ENCODE assay signal across 8 cellular contexts in genomic region chr9:137253717-137254623, GRCh38. TPM values are rescaled to one million over a fixed set of nuclear protein-coding genes. Genes with fewer than 3 reads are reported as not detected.
DNase-seq lines count a peak whose midpoint lies in the region; ATAC-seq, FAIRE-seq and TF ChIP-seq lines count a peak whose summit lies in the region.

No MANE protein-coding gene starts in this region.

- no peak for TF ChIP-seq POLR2A in adrenal gland (IDR thresholded peaks at IDR 0.05)
- TF ChIP-seq POLR2A in HepG2 (IDR thresholded peaks at IDR 0.05; ENCODE audit: insufficient read depth in 1 of 2, low read depth in 2 of 2, low read length in 2 of 2), result no peak

- no peak for TF ChIP-seq RAD21 in HepG2 (CRISPR knock-in tag; IDR thresholded peaks at IDR 0.05)

- no peak overlapping the region for H2AFZ ChIP-seq in HepG2 (ENCODE audit: low read length)

- POLR2A ChIA-PET in activated CD4-positive, alpha-beta T cell treated with anti-CD3 and anti-CD28 coated beads, Interleukin-2, amount 10 ng/mL, durations not matched to agents 7 days and 5 days (lab: Charles Lee), result interaction anchor here (1.0 to 1.4 kb wide), 3 partner anchors 12 to 13 kb away, joined by 4 to 6 read pairs (median 5); partner anchors contain the start of gene TUBB4B
- POLR2A ChIA-PET in HepG2 (lab: Yijun Ruan, JAX), result interaction anchor here (0.8 to 14.2 kb wide), 18 partner anchors 11 to 198 kb away, joined by 3 to 317 read pairs (median 4); partner anchors contain the start of genes ANAPC2, ENTPD8, EXD3 and NOXA1

- no peaks in the 10 kb centered on the region for H3K27me3 Mint-ChIP-seq in activated CD4-positive, alpha-beta T cell treated with anti-CD3 and anti-CD28 coated beads, Interleukin-2, amount 10 ng/mL, durations not matched to agents 7 days and 5 days

- H3K27me3 ChIP-seq in adrenal gland, result no peaks in the 10 kb centered on the region
- no peaks in the 10 kb centered on the region; a peak in 1 of 5 replicates for H3K27me3 ChIP-seq in HepG2 (ENCODE audit: control insufficient read depth in 1 of 2, insufficient read depth in 2 of 2, low read length in 2 of 2)
- H3K27me3 ChIP-seq in tibial artery, result peaks cover 0 to 30% of the 10 kb centered on the region in 2 donors

- TF ChIP-seq EP300 in HepG2 (IDR thresholded peaks at IDR 0.05; ENCODE audit: low read depth in 2 of 2, low read length in 2 of 2), result no peak
- TF ChIP-seq EP300 in HepG2 (CRISPR knock-in tag; IDR thresholded peaks at IDR 0.05; ENCODE audit: borderline replicate concordance), result no peak

- no TSS peak for BruUV-seq in HepG2 (replicated peaks; lab: Mats Ljungman, UMichigan)

- H3K9me3 ChIP-seq in adrenal gland (replicated peaks in 1 of 3) (no peaks in the 10 kb centered on the region), HepG2 (ENCODE audit: low read length) (no peaks in the 10 kb centered on the region), tibial artery (no peaks in the 10 kb centered on the region)

- intact Hi-C loops in adrenal gland (cut with DNase I) (no loop called here), HepG2 (cut with micrococcal nuclease; ENCODE audit: unreplicated experiment) (no loop called here), tibial artery (cut with DNase I; ENCODE audit: low total_unique reads) (no loop called here)

- TF ChIP-seq CTCF in adrenal gland (IDR thresholded peaks at IDR 0.05), result no peak
- TF ChIP-seq CTCF in HepG2 (CRISPR knock-in tag; IDR thresholded peaks at IDR 0.05), result no peak
- TF ChIP-seq CTCF in tibial artery (IDR thresholded peaks at IDR 0.05), result no peak

- H3K4me2 ChIP-seq in HepG2 (ENCODE audit: low read depth, low read length), result peak overlapping the region; percentile 79

- H3K79me2 ChIP-seq in HepG2 (ENCODE audit: insufficient read depth, low read length), result peaks cover 18% of the 10 kb centered on the region

- peaks cover 10% of the 10 kb centered on the region for H3K36me3 Mint-ChIP-seq in activated CD4-positive, alpha-beta T cell treated with anti-CD3 and anti-CD28 coated beads, Interleukin-2, amount 10 ng/mL, durations not matched to agents 7 days and 5 days (ENCODE audit: low read depth)

- H3K4me3 ChIP-seq in adrenal gland (peak overlapping the region in 2 of 4 donors; percentile 44 to 99), HepG2 (replicated peaks in 1 of 3; ENCODE audit: insufficient read depth in 1 of 3, low read depth in 2 of 3, low read length in 3 of 3) (peak overlapping the region; percentile 90 to 91 (median 91)), tibial artery (peak overlapping the region; percentile 92)

- CTCF ChIA-PET in activated CD4-positive, alpha-beta T cell treated with anti-CD3 and anti-CD28 coated beads, Interleukin-2, amount 10 ng/mL, durations not matched to agents 7 days and 5 days (lab: Charles Lee), result interaction anchor here (0.9 to 2.7 kb wide), 8 partner anchors 10 to 183 kb away, joined by 3 to 20 read pairs (median 4); partner anchors contain the start of genes NRARP, SAPCD2 and TUBB4B
- CTCF ChIA-PET in HepG2 (lab: Yijun Ruan, JAX; ENCODE audit: low intra/inter-chr PET ratio, low total read pairs), result no interaction called here

- H4K20me1 ChIP-seq in HepG2 (ENCODE audit: insufficient read depth, low read length), result no peaks in the 10 kb centered on the region

- peak overlapping the region; percentile 86 for H3K9ac ChIP-seq in HepG2 (ENCODE audit: insufficient read depth, low read depth, low read length)

- ATAC-seq in HepG2 (peak; percentile 46), GM19463 (IDR thresholded peaks at IDR 0.05; ENCODE audit: unreplicated experiment) (no peak)

- H3K9me3 Mint-ChIP-seq in activated CD4-positive, alpha-beta T cell treated with anti-CD3 and anti-CD28 coated beads, Interleukin-2, amount 10 ng/mL, durations not matched to agents 7 days and 5 days, result no peaks in the 10 kb centered on the region

- peaks cover 0 to 10% of the 10 kb centered on the region in 2 donors for H3K36me3 ChIP-seq in adrenal gland (replicated peaks in 1 of 2)
- H3K36me3 ChIP-seq in HepG2 (replicated peaks in 1 of 2; ENCODE audit: control insufficient read depth in 1 of 2, insufficient read depth in 2 of 2, low read length in 2 of 2), result peaks cover 9 to 13% of the 10 kb centered on the region in 2 experiments; a peak in 4 of 5 replicates
- peaks cover 5 to 26% (median 9%) of the 10 kb centered on the region in 3 donors for H3K36me3 ChIP-seq in tibial artery

- no peak for DNase-seq in activated CD4-positive, alpha-beta T cell treated with anti-CD3 and anti-CD28 coated beads, Interleukin-2, amount 10 ng/mL, durations not matched to agents 7 days and 5 days
- no peak for DNase-seq in activated CD4-positive, alpha-beta T cell treated with anti-CD3 and anti-CD28 coated beads, Interleukin-2, amount 50 U/mL, for 48 hours
- DNase-seq in adrenal gland, result peak in 5 of 7 donors; percentile 49 to 68 (median 62)
- DNase-seq in HepG2 (ENCODE audit: low spot score), result no peak
- DNase-seq in tibial artery, result no peak
- no peak for DNase-seq in GM19240 (ENCODE audit: insufficient read length, low spot score)
- no peak for DNase-seq in SHP77 treated with DMSO at 0.1 percent for 48 hours (lab: John Stamatoyannopoulos, UW)

- H3K4me1 Mint-ChIP-seq in activated CD4-positive, alpha-beta T cell treated with anti-CD3 and anti-CD28 coated beads, Interleukin-2, amount 10 ng/mL, durations not matched to agents 7 days and 5 days, result peaks cover 18% of the 10 kb centered on the region

- H3K4me1 ChIP-seq in adrenal gland (replicated peaks in 1 of 2) (peaks cover 14 to 31% of the 10 kb centered on the region in 2 donors), HepG2 (ENCODE audit: insufficient read depth, low read length) (peaks cover 66% of the 10 kb centered on the region), tibial artery (peaks cover 0 to 26% (median 23%) of the 10 kb centered on the region in 4 donors)

- 33 to 60% (median 48%) methylated on average over 11 to 21 of the region's 21 CpGs for WGBS in adrenal gland, 4 donors
- WGBS in HepG2 (ENCODE audit: low lambda C conversion rate), result 2% methylated on average over 11 of the region's 21 CpGs

- no peak for FAIRE-seq in HepG2 (lab: Jason Lieb, UNC)

- in situ Hi-C loops in HepG2 (cut with HindIII; ENCODE audit: extremely low pct_ligation_motif_present, low pct_unique_long_range_greater_than_20kb), result no loop called here

- peak overlapping the region in 2 of 5 donors; percentile 65 to 88 for H3K27ac ChIP-seq in adrenal gland
- peak overlapping the region; percentile 80 for H3K27ac ChIP-seq in HepG2 (ENCODE audit: extremely low read length, insufficient read depth, low read length)
- peak overlapping the region; percentile 76 to 79 for H3K27ac ChIP-seq in tibial artery

- peak overlapping the region; percentile 81 for H3K4me3 Mint-ChIP-seq in activated CD4-positive, alpha-beta T cell treated with anti-CD3 and anti-CD28 coated beads, Interleukin-2, amount 10 ng/mL, durations not matched to agents 7 days and 5 days

- H3K27ac Mint-ChIP-seq in activated CD4-positive, alpha-beta T cell treated with anti-CD3 and anti-CD28 coated beads, Interleukin-2, amount 10 ng/mL, durations not matched to agents 7 days and 5 days, result peak overlapping the region; percentile 81

RNA-seq across cellular contexts. Expression of gene NELFB, which starts 1.2 kb away (rescaled TPM):
- total RNA-seq in activated CD4-positive, alpha-beta T cell treated with anti-CD3 and anti-CD28 coated beads, Interleukin-2, amount 10 ng/mL, durations not matched to agents 7 days and 5 days, result 10 to 100 TPM; 54.1 to 66.6 TPM
- total RNA-seq in adrenal gland (10 to 100 TPM; 28.0 to 56.3 (median 41.1) TPM), HepG2 (2016; rRNA removed; fragmentation: Illumina TruSeq; extraction: Trizol) (38.7 and 45.8 TPM in 2 replicates)
- polyA plus RNA-seq in adrenal gland (10 to 100 TPM; 10.9 to 48.3 (median 19.6) TPM), HepG2 (2011; rRNA removed) (26.5 and 38.0 TPM in 2 replicates)
- 11.1 and 13.7 TPM in 2 replicates for total RNA-seq in HepG2 (2016; cell fraction: cytosol; rRNA removed; fragmentation: Illumina TruSeq; extraction: Trizol; ENCODE audit: low read depth)
- total RNA-seq in HepG2 (2016; cell fraction: insoluble cytoplasmic fraction; rRNA removed; fragmentation: Illumina TruSeq; extraction: Trizol), result 33.9 and 46.1 TPM in 2 replicates
- 31.9 and 34.1 TPM in 2 replicates for total RNA-seq in HepG2 (2016; cell fraction: membrane; rRNA removed; fragmentation: Illumina TruSeq; extraction: Trizol)
- 19.5 and 22.8 TPM in 2 replicates for total RNA-seq in HepG2 (2016; cell fraction: nucleus; rRNA removed; fragmentation: Illumina TruSeq; extraction: Trizol)
- polyA plus RNA-seq in HepG2 (2011; cell fraction: cytosol; rRNA removed), result 31.2 and 47.6 TPM in 2 replicates
- polyA plus RNA-seq in HepG2 (2011; cell fraction: nucleus; rRNA removed), result 58.0 and 66.2 TPM in 2 replicates
- polyA plus RNA-seq in HepG2 (2012), result 37.0 and 38.0 TPM in 2 replicates
- 13.2 and 13.7 TPM in 2 replicates for polyA plus RNA-seq in HepG2 (2016; cell fraction: cytosol; fragmentation: Illumina TruSeq; extraction: Trizol; ENCODE audit: low read depth)
- polyA plus RNA-seq in HepG2 (2016; cell fraction: insoluble cytoplasmic fraction; fragmentation: Illumina TruSeq; extraction: Trizol; ENCODE audit: low read depth), result 38.8 and 48.5 TPM in 2 replicates
- polyA plus RNA-seq in HepG2 (2016; cell fraction: membrane; fragmentation: Illumina TruSeq; extraction: Trizol; ENCODE audit: low read depth), result 24.3 and 28.9 TPM in 2 replicates
- 40.4 and 45.0 TPM in 2 replicates for polyA plus RNA-seq in HepG2 (2016; cell fraction: nucleus; fragmentation: Illumina TruSeq; extraction: Trizol; ENCODE audit: insufficient read depth, low read depth)
- polyA minus RNA-seq in HepG2 (2011; rRNA and poly(A)+ RNA removed; ENCODE audit: low replicate concordance), result 63.2 and 70.3 TPM in 2 replicates
- polyA minus RNA-seq in HepG2 (2011; cell fraction: cytosol; rRNA and poly(A)+ RNA removed), result 28.7 and 31.0 TPM in 2 replicates
- 10.3 and 11.6 TPM in 2 replicates for polyA minus RNA-seq in HepG2 (2011; cell fraction: nucleus; rRNA and poly(A)+ RNA removed)

RNA-seq across cellular contexts. Expression of gene STPG3, which starts 2.9 kb away (rescaled TPM):
- total RNA-seq in activated CD4-positive, alpha-beta T cell treated with anti-CD3 and anti-CD28 coated beads, Interleukin-2, amount 10 ng/mL, durations not matched to agents 7 days and 5 days, result not detected
- total RNA-seq in adrenal gland (1 to 10 TPM in 1 of 8 donors, under 1 TPM in 1, not detected in 6; 0.25 to 3.1 TPM), HepG2 (2016; rRNA removed; fragmentation: Illumina TruSeq; extraction: Trizol) (not detected in 2 replicates)
- polyA plus RNA-seq in adrenal gland (under 1 TPM in 1 of 3 donors, not detected in 2; 0.32 TPM), HepG2 (2011; rRNA removed) (not detected in 2 replicates)
- total RNA-seq in HepG2 (2016; cell fraction: cytosol; rRNA removed; fragmentation: Illumina TruSeq; extraction: Trizol; ENCODE audit: low read depth), result not detected in 2 replicates
- total RNA-seq in HepG2 (2016; cell fraction: insoluble cytoplasmic fraction; rRNA removed; fragmentation: Illumina TruSeq; extraction: Trizol), result not detected in 2 replicates
- total RNA-seq in HepG2 (2016; cell fraction: membrane; rRNA removed; fragmentation: Illumina TruSeq; extraction: Trizol), result not detected in 2 replicates
- total RNA-seq in HepG2 (2016; cell fraction: nucleus; rRNA removed; fragmentation: Illumina TruSeq; extraction: Trizol), result not detected in 2 replicates
- polyA plus RNA-seq in HepG2 (2011; cell fraction: cytosol; rRNA removed), result not detected in 2 replicates
- polyA plus RNA-seq in HepG2 (2011; cell fraction: nucleus; rRNA removed), result 0.45 and 0.50 TPM in 2 replicates
- polyA plus RNA-seq in HepG2 (2012), result 0.27 and 0.35 TPM in 2 replicates
- not detected in 2 replicates for polyA plus RNA-seq in HepG2 (2016; cell fraction: cytosol; fragmentation: Illumina TruSeq; extraction: Trizol; ENCODE audit: low read depth)
- not detected in 2 replicates for polyA plus RNA-seq in HepG2 (2016; cell fraction: insoluble cytoplasmic fraction; fragmentation: Illumina TruSeq; extraction: Trizol; ENCODE audit: low read depth)
- not detected in 2 replicates for polyA plus RNA-seq in HepG2 (2016; cell fraction: membrane; fragmentation: Illumina TruSeq; extraction: Trizol; ENCODE audit: low read depth)
- polyA plus RNA-seq in HepG2 (2016; cell fraction: nucleus; fragmentation: Illumina TruSeq; extraction: Trizol; ENCODE audit: insufficient read depth, low read depth), result not detected in 2 replicates
- polyA minus RNA-seq in HepG2 (2011; rRNA and poly(A)+ RNA removed; ENCODE audit: low replicate concordance), result 0.23 TPM in 1 of 2 replicates, not detected in the other
- not detected in 2 replicates for polyA minus RNA-seq in HepG2 (2011; cell fraction: cytosol; rRNA and poly(A)+ RNA removed)
- not detected in 2 replicates for polyA minus RNA-seq in HepG2 (2011; cell fraction: nucleus; rRNA and poly(A)+ RNA removed)

RNA-seq across cellular contexts. Expression of gene TUBB4B, which starts 12.9 kb away (rescaled TPM):
- 100 to 1,000 TPM; 355 to 382 TPM for total RNA-seq in activated CD4-positive, alpha-beta T cell treated with anti-CD3 and anti-CD28 coated beads, Interleukin-2, amount 10 ng/mL, durations not matched to agents 7 days and 5 days
- total RNA-seq in adrenal gland (100 to 1,000 TPM in 6 of 8 donors, 10 to 100 TPM in 2; 69.9 to 362 (median 129) TPM), HepG2 (2016; rRNA removed; fragmentation: Illumina TruSeq; extraction: Trizol) (412 and 481 TPM in 2 replicates)
- polyA plus RNA-seq in adrenal gland (100 to 1,000 TPM; 105 to 211 (median 200) TPM), HepG2 (2011; rRNA removed) (182 and 243 TPM in 2 replicates)
- total RNA-seq in HepG2 (2016; cell fraction: cytosol; rRNA removed; fragmentation: Illumina TruSeq; extraction: Trizol; ENCODE audit: low read depth), result 96.3 and 106 TPM in 2 replicates
- 424 and 467 TPM in 2 replicates for total RNA-seq in HepG2 (2016; cell fraction: insoluble cytoplasmic fraction; rRNA removed; fragmentation: Illumina TruSeq; extraction: Trizol)
- 128 TPM in 2 replicates for total RNA-seq in HepG2 (2016; cell fraction: membrane; rRNA removed; fragmentation: Illumina TruSeq; extraction: Trizol)
- total RNA-seq in HepG2 (2016; cell fraction: nucleus; rRNA removed; fragmentation: Illumina TruSeq; extraction: Trizol), result 195 and 203 TPM in 2 replicates
- polyA plus RNA-seq in HepG2 (2011; cell fraction: cytosol; rRNA removed), result 251 and 293 TPM in 2 replicates
- 210 and 235 TPM in 2 replicates for polyA plus RNA-seq in HepG2 (2011; cell fraction: nucleus; rRNA removed)
- 190 and 205 TPM in 2 replicates for polyA plus RNA-seq in HepG2 (2012)
- polyA plus RNA-seq in HepG2 (2016; cell fraction: cytosol; fragmentation: Illumina TruSeq; extraction: Trizol; ENCODE audit: low read depth), result 115 and 121 TPM in 2 replicates
- 587 and 625 TPM in 2 replicates for polyA plus RNA-seq in HepG2 (2016; cell fraction: insoluble cytoplasmic fraction; fragmentation: Illumina TruSeq; extraction: Trizol; ENCODE audit: low read depth)
- 115 and 122 TPM in 2 replicates for polyA plus RNA-seq in HepG2 (2016; cell fraction: membrane; fragmentation: Illumina TruSeq; extraction: Trizol; ENCODE audit: low read depth)
- polyA plus RNA-seq in HepG2 (2016; cell fraction: nucleus; fragmentation: Illumina TruSeq; extraction: Trizol; ENCODE audit: insufficient read depth, low read depth), result 355 and 369 TPM in 2 replicates
- polyA minus RNA-seq in HepG2 (2011; rRNA and poly(A)+ RNA removed; ENCODE audit: low replicate concordance), result 270 and 721 TPM in 2 replicates
- 140 and 144 TPM in 2 replicates for polyA minus RNA-seq in HepG2 (2011; cell fraction: cytosol; rRNA and poly(A)+ RNA removed)
- 74.6 and 75.6 TPM in 2 replicates for polyA minus RNA-seq in HepG2 (2011; cell fraction: nucleus; rRNA and poly(A)+ RNA removed)

RNA-seq across cellular contexts. Expression of gene SLC34A3, which starts 23.3 kb away (rescaled TPM):
- not detected for total RNA-seq in activated CD4-positive, alpha-beta T cell treated with anti-CD3 and anti-CD28 coated beads, Interleukin-2, amount 10 ng/mL, durations not matched to agents 7 days and 5 days
- total RNA-seq in adrenal gland (not detected), HepG2 (2016; rRNA removed; fragmentation: Illumina TruSeq; extraction: Trizol) (0.38 and 1.0 TPM in 2 replicates)
- polyA plus RNA-seq in adrenal gland (not detected), HepG2 (2011; rRNA removed) (0.07 and 0.20 TPM in 2 replicates)
- 0.97 and 1.3 TPM in 2 replicates for total RNA-seq in HepG2 (2016; cell fraction: cytosol; rRNA removed; fragmentation: Illumina TruSeq; extraction: Trizol; ENCODE audit: low read depth)
- 0.51 and 0.97 TPM in 2 replicates for total RNA-seq in HepG2 (2016; cell fraction: insoluble cytoplasmic fraction; rRNA removed; fragmentation: Illumina TruSeq; extraction: Trizol)
- total RNA-seq in HepG2 (2016; cell fraction: membrane; rRNA removed; fragmentation: Illumina TruSeq; extraction: Trizol), result 0.74 and 0.76 TPM in 2 replicates
- 0.60 and 0.81 TPM in 2 replicates for total RNA-seq in HepG2 (2016; cell fraction: nucleus; rRNA removed; fragmentation: Illumina TruSeq; extraction: Trizol)
- 0.09 and 0.16 TPM in 2 replicates for polyA plus RNA-seq in HepG2 (2011; cell fraction: cytosol; rRNA removed)
- polyA plus RNA-seq in HepG2 (2011; cell fraction: nucleus; rRNA removed), result 0.33 and 0.50 TPM in 2 replicates
- polyA plus RNA-seq in HepG2 (2012), result 0.21 and 0.60 TPM in 2 replicates
- polyA plus RNA-seq in HepG2 (2016; cell fraction: cytosol; fragmentation: Illumina TruSeq; extraction: Trizol; ENCODE audit: low read depth), result 0.59 and 0.93 TPM in 2 replicates
- polyA plus RNA-seq in HepG2 (2016; cell fraction: insoluble cytoplasmic fraction; fragmentation: Illumina TruSeq; extraction: Trizol; ENCODE audit: low read depth), result 0.58 and 0.62 TPM in 2 replicates
- polyA plus RNA-seq in HepG2 (2016; cell fraction: membrane; fragmentation: Illumina TruSeq; extraction: Trizol; ENCODE audit: low read depth), result 0.52 and 0.70 TPM in 2 replicates
- 1.2 and 1.8 TPM in 2 replicates for polyA plus RNA-seq in HepG2 (2016; cell fraction: nucleus; fragmentation: Illumina TruSeq; extraction: Trizol; ENCODE audit: insufficient read depth, low read depth)
- polyA minus RNA-seq in HepG2 (2011; rRNA and poly(A)+ RNA removed; ENCODE audit: low replicate concordance), result 0.12 and 0.20 TPM in 2 replicates
- not detected in 2 replicates for polyA minus RNA-seq in HepG2 (2011; cell fraction: cytosol; rRNA and poly(A)+ RNA removed)
- polyA minus RNA-seq in HepG2 (2011; cell fraction: nucleus; rRNA and poly(A)+ RNA removed), result not detected in 2 replicates

RNA-seq across cellular contexts. Expression of gene TOR4A, which starts 23.6 kb away (rescaled TPM):
- 1 to 10 TPM; 6.0 to 7.1 TPM for total RNA-seq in activated CD4-positive, alpha-beta T cell treated with anti-CD3 and anti-CD28 coated beads, Interleukin-2, amount 10 ng/mL, durations not matched to agents 7 days and 5 days
- total RNA-seq in adrenal gland (10 to 100 TPM in 5 of 8 donors, 1 to 10 TPM in 3; 6.8 to 21.5 (median 13.8) TPM), HepG2 (2016; rRNA removed; fragmentation: Illumina TruSeq; extraction: Trizol) (7.0 and 14.2 TPM in 2 replicates)
- polyA plus RNA-seq in adrenal gland (1 to 10 TPM in 2 of 3 donors, under 1 TPM in 1; 0.49 to 1.4 (median 1.3) TPM), HepG2 (2011; rRNA removed) (11.1 and 16.4 TPM in 2 replicates)
- 1.3 and 1.5 TPM in 2 replicates for total RNA-seq in HepG2 (2016; cell fraction: cytosol; rRNA removed; fragmentation: Illumina TruSeq; extraction: Trizol; ENCODE audit: low read depth)
- 6.7 and 14.2 TPM in 2 replicates for total RNA-seq in HepG2 (2016; cell fraction: insoluble cytoplasmic fraction; rRNA removed; fragmentation: Illumina TruSeq; extraction: Trizol)
- total RNA-seq in HepG2 (2016; cell fraction: membrane; rRNA removed; fragmentation: Illumina TruSeq; extraction: Trizol), result 5.1 and 6.1 TPM in 2 replicates
- total RNA-seq in HepG2 (2016; cell fraction: nucleus; rRNA removed; fragmentation: Illumina TruSeq; extraction: Trizol), result 10.4 and 11.5 TPM in 2 replicates
- 14.3 and 20.7 TPM in 2 replicates for polyA plus RNA-seq in HepG2 (2011; cell fraction: cytosol; rRNA removed)
- polyA plus RNA-seq in HepG2 (2011; cell fraction: nucleus; rRNA removed), result 17.2 and 18.2 TPM in 2 replicates
- polyA plus RNA-seq in HepG2 (2012), result 6.6 and 10.2 TPM in 2 replicates
- 1.1 and 1.2 TPM in 2 replicates for polyA plus RNA-seq in HepG2 (2016; cell fraction: cytosol; fragmentation: Illumina TruSeq; extraction: Trizol; ENCODE audit: low read depth)
- 7.9 and 8.2 TPM in 2 replicates for polyA plus RNA-seq in HepG2 (2016; cell fraction: insoluble cytoplasmic fraction; fragmentation: Illumina TruSeq; extraction: Trizol; ENCODE audit: low read depth)
- 3.0 and 3.1 TPM in 2 replicates for polyA plus RNA-seq in HepG2 (2016; cell fraction: membrane; fragmentation: Illumina TruSeq; extraction: Trizol; ENCODE audit: low read depth)
- 20.6 and 20.8 TPM in 2 replicates for polyA plus RNA-seq in HepG2 (2016; cell fraction: nucleus; fragmentation: Illumina TruSeq; extraction: Trizol; ENCODE audit: insufficient read depth, low read depth)
- 13.4 and 50.2 TPM in 2 replicates for polyA minus RNA-seq in HepG2 (2011; rRNA and poly(A)+ RNA removed; ENCODE audit: low replicate concordance)
- 29.6 and 30.9 TPM in 2 replicates for polyA minus RNA-seq in HepG2 (2011; cell fraction: cytosol; rRNA and poly(A)+ RNA removed)
- polyA minus RNA-seq in HepG2 (2011; cell fraction: nucleus; rRNA and poly(A)+ RNA removed), result 6.3 and 7.8 TPM in 2 replicates

Comparison
In these comparisons a context has a peak if more than half of its experiments do, and no peak if none do; other contexts are left out.
1. DNase-seq: peak in adrenal gland (5 of 7); none in activated CD4-positive, alpha-beta T cell treated with anti-CD3 and anti-CD28 coated beads, Interleukin-2, amount 10 ng/mL, durations not matched to agents 7 days and 5 days (single experiment), activated CD4-positive, alpha-beta T cell treated with anti-CD3 and anti-CD28 coated beads, Interleukin-2, amount 50 U/mL, for 48 hours (0 of 2), HepG2 (single experiment), tibial artery (0 of 2), GM19240 (single experiment) and SHP77 treated with DMSO at 0.1 percent for 48 hours (single experiment).